21 cellular contexts compared by ENCODE assay signal in the genomic region with DNA sequence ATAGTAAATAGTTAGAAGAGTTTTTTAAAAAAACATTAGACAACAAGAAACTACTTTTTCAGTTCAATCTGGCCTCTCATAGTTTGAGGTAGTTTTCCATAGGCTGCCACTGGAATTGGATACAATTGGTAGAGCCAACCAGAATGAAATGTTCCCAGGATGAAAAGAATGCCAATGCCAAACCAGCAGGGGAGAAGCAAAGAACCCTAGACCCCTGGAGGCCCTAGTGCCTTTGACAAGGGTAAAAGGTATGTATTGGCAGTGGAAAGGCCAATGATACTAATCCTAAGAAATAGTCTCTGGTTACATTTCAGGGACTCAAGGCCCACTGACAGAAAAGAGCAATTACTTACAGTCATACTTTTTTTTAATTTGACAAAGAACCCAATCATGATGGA.
DNase-seq lines count a peak whose midpoint lies in the region; ATAC-seq and TF ChIP-seq lines count a peak whose summit lies in the region.
"Had no signal": no experiment of that assay in that cellular context is flagged by ENCODE, and none has a peak within 500 bp of the region (broad histone marks: within the 10 kb centered on the region; RNA-seq: fewer than 3 reads in every experiment).

No MANE protein-coding gene starts in this region.

- POLR2A ChIA-PET in WTC11 (lab: Charles Lee): interaction anchor here (0.5 kb wide), 1 partner anchor 13 kb away, joined by 5 read pairs; no protein-coding TSS in a partner anchor

- no peaks in the 10 kb centered on the region for H3K9me3 ChIP-seq in H9 (ENCODE audit: control insufficient read depth, low read depth, low read length)
- H3K9me3 ChIP-seq in neural progenitor cell (ENCODE audit: low read depth): no peaks in the 10 kb centered on the region
- H3K9me3 ChIP-seq in MG63: no peaks in the 10 kb centered on the region
- no peaks in the 10 kb centered on the region for H3K9me3 ChIP-seq in thyroid gland
- H3K9me3 ChIP-seq: BLaER1 treated with 17β-estradiol and CSF1 and Interleukin-3, amounts not matched to agents 10 nM and 100 nM had no signal

- no peak overlapping the region for H4K91ac ChIP-seq in H9 (ENCODE audit: insufficient read length, low read depth, low read length)

- H2BK15ac ChIP-seq in H9 (ENCODE audit: low read depth, low read length): no peak overlapping the region

- no peaks in the 10 kb centered on the region for H3K79me1 ChIP-seq in H9 (ENCODE audit: insufficient read depth, low read depth, low read length, poor library complexity, severe bottlenecking)

- H2BK12ac ChIP-seq in H9 (ENCODE audit: insufficient read length, low read depth, low read length): no peak overlapping the region

- H3K27ac ChIP-seq in H9 (ENCODE audit: insufficient read length, low read depth, low read length) (no peak overlapping the region), neural progenitor cell (no peak overlapping the region), thyroid gland (peak overlapping the region in 1 of 3 donors; percentile 15)
- H3K27ac ChIP-seq: BLaER1 treated with 17β-estradiol and CSF1 and Interleukin-3, amounts not matched to agents 10 nM and 100 nM had no signal

- H3K4me1 ChIP-seq in H9 (ENCODE audit: insufficient read depth, low read length) (peaks cover 2% of the 10 kb centered on the region; the same call in 1 of the 2 replicates), neural progenitor cell (peaks cover 15% of the 10 kb centered on the region), thyroid gland (no peaks in the 10 kb centered on the region)

- H3T11ph ChIP-seq in H9 (ENCODE audit: low read length): no peak overlapping the region

- peaks cover 33 to 38% of the 10 kb centered on the region in 2 experiments for H3K4me1 Mint-ChIP-seq in H9
- H3K4me1 Mint-ChIP-seq in WTC11: peaks cover 31% of the 10 kb centered on the region
- H3K4me1 Mint-ChIP-seq in neural progenitor cell: peaks cover 29% of the 10 kb centered on the region

- H3K4me3 ChIP-seq in neural progenitor cell (no peak overlapping the region), MG63 (no peak overlapping the region), thyroid gland (replicated peaks in 1 of 3) (no peak overlapping the region)
- H3K4me3 ChIP-seq: BLaER1 treated with 17β-estradiol and CSF1 and Interleukin-3, amounts not matched to agents 10 nM and 100 nM had no signal

- H3K36me3 ChIP-seq in neural progenitor cell: no peaks in the 10 kb centered on the region
- no peaks in the 10 kb centered on the region for H3K36me3 ChIP-seq in MG63
- no peaks in the 10 kb centered on the region for H3K36me3 ChIP-seq in thyroid gland
- H3K36me3 ChIP-seq: BLaER1 treated with 17β-estradiol and CSF1 and Interleukin-3, amounts not matched to agents 10 nM and 100 nM had no signal

- no peak overlapping the region for H2AK5ac ChIP-seq in H9 (ENCODE audit: insufficient read length, low read length)

- no peaks in the 10 kb centered on the region for H3K9me3 Mint-ChIP-seq in H9
- H3K9me3 Mint-ChIP-seq in WTC11: 0 out of 2 replicates have a peak, but pooled peaks cover 3% of the 10 kb centered on the region
- no peaks in the 10 kb centered on the region for H3K9me3 Mint-ChIP-seq in neural progenitor cell
- H3K9me3 Mint-ChIP-seq: CD8-positive, alpha-beta T cell had no signal

- H3K79me2 ChIP-seq in H9 (ENCODE audit: insufficient read depth, low read length) (no peaks in the 10 kb centered on the region), neural progenitor cell (ENCODE audit: low read depth) (no peaks in the 10 kb centered on the region)

- H3K18ac ChIP-seq in H9 (ENCODE audit: insufficient read length, low read depth, low read length): no peak overlapping the region

- no peak overlapping the region for H2BK120ac ChIP-seq in H9 (ENCODE audit: low read depth, low read length, poor library complexity, severe bottlenecking)

- H2BK20ac ChIP-seq in H9 (ENCODE audit: low read depth, low read length, poor library complexity, severe bottlenecking): no peak overlapping the region

- no peak overlapping the region for H3K4ac ChIP-seq in H9 (ENCODE audit: low read depth, low read length)

- no peaks in the 10 kb centered on the region for H3K27me3 ChIP-seq in H9 (ENCODE audit: insufficient read depth, low read length)
- H3K27me3 ChIP-seq in neural progenitor cell: no peaks in the 10 kb centered on the region
- H3K27me3 ChIP-seq in MG63: no peaks in the 10 kb centered on the region
- no peaks in the 10 kb centered on the region for H3K27me3 ChIP-seq in thyroid gland
- H3K27me3 ChIP-seq: BLaER1 treated with 17β-estradiol and CSF1 and Interleukin-3, amounts not matched to agents 10 nM and 100 nM had no signal

- H3K36me3 Mint-ChIP-seq in H9 (ENCODE audit: insufficient read depth in 1 of 3, low read depth in 3 of 3) (no peaks in the 10 kb centered on the region), WTC11 (no peaks in the 10 kb centered on the region), neural progenitor cell (no peaks in the 10 kb centered on the region)
- H3K36me3 Mint-ChIP-seq: CD8-positive, alpha-beta T cell had no signal

- DNase-seq in H9: peak; percentile 39
- DNase-seq in WTC11 (ENCODE audit: low spot score): peak; percentile 19
- peak; percentile 43 for DNase-seq in iPS-NIHi11 (ENCODE audit: low spot score)
- peak; percentile 7 for DNase-seq in neural progenitor cell (ENCODE audit: low spot score)
- DNase-seq in activated CD4-positive, alpha-beta T cell treated with anti-CD3 and anti-CD28 coated beads for 1 hour: no peak
- DNase-seq in left colon: no peak
- no peak for DNase-seq in MG63
- DNase-seq in thyroid gland: no peak
- DNase-seq: Calu3; CD8-positive, alpha-beta T cell; DMS53; EL; IMR-90; NCI-H1417 treated with DMSO at 0.1 percent for 48 hours; NCI-H2029 treated with DMSO at 0.1 percent for 48 hours; NCI-H2171; NCI-H526; NK-92 treated with Interleukin-12 subunit alpha and Interleukin-12 subunit beta, amount 100 ng/mL, for 24 hours; SHP77 had no signal

- H3K4me3 Mint-ChIP-seq in H9: peak overlapping the region in 1 of 2 experiments; percentile 70; a peak in 3 of 5 replicates
- peak overlapping the region; percentile 13; the same call in 1 of the 2 replicates for H3K4me3 Mint-ChIP-seq in WTC11
- H3K4me3 Mint-ChIP-seq in neural progenitor cell: no peak overlapping the region
- H3K4me3 Mint-ChIP-seq: CD8-positive, alpha-beta T cell had no signal

- no peak overlapping the region for H3K23ac ChIP-seq in H9 (ENCODE audit: insufficient read length, low read depth, low read length)

- ATAC-seq in WTC11 (peak; percentile 79), left colon (no peak)
- ATAC-seq: CD8-positive, alpha-beta T cell; SK-N-SH treated with all-trans-retinoic acid at 6 μM for 48 hours had no signal

- H4K20me1 ChIP-seq in H9 (ENCODE audit: control insufficient read depth, insufficient read depth, insufficient read length) (no peaks in the 10 kb centered on the region), neural progenitor cell (ENCODE audit: low read depth) (no peaks in the 10 kb centered on the region)
- H4K20me1 ChIP-seq: BLaER1 treated with 17β-estradiol and CSF1 and Interleukin-3, amounts not matched to agents 10 nM and 100 nM had no signal

- no peaks in the 10 kb centered on the region; the same call in none of the 2 replicates for H3K27me3 Mint-ChIP-seq in H9 (ENCODE audit: low read depth)
- no peaks in the 10 kb centered on the region; the same call in 1 of the 2 replicates for H3K27me3 Mint-ChIP-seq in WTC11 (ENCODE audit: low read depth)
- peaks cover 3% of the 10 kb centered on the region for H3K27me3 Mint-ChIP-seq in neural progenitor cell (ENCODE audit: insufficient read depth, low read depth)

- no peak for TF ChIP-seq POLR2A in thyroid gland (IDR thresholded peaks at IDR 0.05)

- TF ChIP-seq CTCF in H9 (conservative IDR thresholded peaks at IDR 0.05): no peak
- no peak for TF ChIP-seq CTCF in WTC11 (IDR thresholded peaks at IDR 0.05)
- no peak for TF ChIP-seq CTCF in neural progenitor cell (IDR thresholded peaks at IDR 0.05)
- TF ChIP-seq CTCF in thyroid gland (IDR thresholded peaks at IDR 0.05): no peak

- H3K4me2 ChIP-seq in H9 (ENCODE audit: insufficient read depth, insufficient read length, low read length) (peak overlapping the region; percentile 11), neural progenitor cell (peak overlapping the region; percentile 17)
- H3K4me2 ChIP-seq: BLaER1 treated with 17β-estradiol and CSF1 and Interleukin-3, amounts not matched to agents 10 nM and 100 nM had no signal

- H2BK5ac ChIP-seq in H9 (ENCODE audit: insufficient read length, low read length): no peak overlapping the region

- H3F3A ChIP-seq in neural progenitor cell (ENCODE audit: low read depth): no peaks in the 10 kb centered on the region

- H3K9ac ChIP-seq in H9 (ENCODE audit: extremely low read depth, insufficient read length, low read length) (no peak overlapping the region), neural progenitor cell (no peak overlapping the region)
- H3K9ac ChIP-seq: BLaER1 treated with 17β-estradiol and CSF1 and Interleukin-3, amounts not matched to agents 10 nM and 100 nM had no signal

- H4K5ac ChIP-seq in H9 (ENCODE audit: insufficient read length, low read depth, low read length): no peak overlapping the region

- H2AFZ ChIP-seq in H9 (ENCODE audit: low read length) (no peak overlapping the region), neural progenitor cell (replicated peaks) (no peak overlapping the region)

- intact Hi-C loops in left colon (cut with DNase I, micrococcal nuclease) (no loop called here), thyroid gland (cut with DNase I) (no loop called here)

- H3K27ac Mint-ChIP-seq in H9 (peak overlapping the region in 2 of 3 experiments; percentile 73 to 88; a peak in 4 of 7 replicates), WTC11 (peak overlapping the region; percentile 69; the same call in 1 of the 2 replicates), neural progenitor cell (peak overlapping the region; percentile 95)
- H3K27ac Mint-ChIP-seq: CD8-positive, alpha-beta T cell had no signal

- no peaks in the 10 kb centered on the region for H3K23me2 ChIP-seq in H9 (ENCODE audit: insufficient read length, low read depth, low read length, poor library complexity, severe bottlenecking)

- no peak overlapping the region for H4K8ac ChIP-seq in H9 (replicated peaks; ENCODE audit: insufficient read length, low read depth, low read length)

- no peak overlapping the region for H3K14ac ChIP-seq in H9 (ENCODE audit: insufficient read depth, low read length)

- H3K56ac ChIP-seq in H9 (ENCODE audit: insufficient read length, low read depth, low read length): no peak overlapping the region

- CTCF ChIA-PET in WTC11 (lab: Charles Lee): no interaction called here

TF ChIP-seq in WTC11, 78 proteins besides CTCF, POLR2A, EP300 and RAD21 (continues in another document):
- TF ChIP-seq TEAD1 (CRISPR knock-in tag; IDR thresholded peaks at IDR 0.05) (no peak), NFATC4 (CRISPR knock-in tag; IDR thresholded peaks at IDR 0.05) (no peak), PRRX2 (CRISPR knock-in tag; IDR thresholded peaks at IDR 0.05) (no peak)

Comparison
In these comparisons a context has a peak if more than half of its experiments do, and no peak if none do; other contexts are left out.
1. DNase-seq: peak in H9 (single experiment), WTC11 (single experiment), iPS-NIHi11 (single experiment) and neural progenitor cell (single experiment); none in activated CD4-positive, alpha-beta T cell treated with anti-CD3 and anti-CD28 coated beads for 1 hour (single experiment), left colon (0 of 2), MG63 (single experiment) and thyroid gland (0 of 2).
2. Peak in every context shown above with its lines, with median percentiles within 50 percentile points of each other: H3K27ac Mint-ChIP-seq.